ENCODE assay signal across 1 cellular context in the genomic region with DNA sequence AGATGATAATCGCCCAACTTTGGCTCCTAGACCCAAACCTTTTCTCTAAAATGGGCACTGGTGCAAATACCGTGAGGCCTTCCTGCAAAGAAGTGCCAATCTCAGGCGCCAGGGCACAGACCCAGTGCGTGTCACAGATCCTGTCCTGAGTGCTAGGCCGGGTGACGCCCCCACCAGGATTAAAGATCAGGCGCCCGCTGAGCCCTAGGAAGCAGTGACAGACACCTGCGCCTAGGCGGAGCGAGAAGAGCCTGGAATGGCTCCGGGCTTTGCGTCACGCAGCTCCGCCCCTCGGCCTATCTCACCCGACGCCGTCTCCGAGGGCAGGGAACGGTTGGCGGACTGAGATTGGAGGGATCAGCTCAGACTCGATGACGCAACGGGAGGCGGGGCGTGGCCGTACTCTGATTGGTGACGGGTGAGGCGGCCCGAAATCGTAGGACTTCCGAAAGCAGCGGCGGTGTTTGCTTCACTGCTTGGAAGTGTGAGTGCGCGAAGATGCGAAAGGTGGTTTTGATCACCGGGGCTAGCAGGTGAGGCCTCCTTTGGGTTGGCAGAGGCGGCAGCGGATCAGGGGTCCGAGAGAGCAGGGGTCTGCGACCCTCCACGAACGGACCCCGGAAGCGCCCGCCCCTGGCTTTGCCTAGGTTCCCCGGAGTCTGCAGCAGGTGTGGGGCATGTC.
A peak's percentile ranks its signal among the peaks of the same experiment; 100 is the strongest.
TF ChIP-seq lines count a peak whose summit lies in the region.
"Not testable (repeated sequence)": the region's sequence is repeated elsewhere in the genome, so short reads cannot be mapped to it uniquely, and the experiment has no call there.

A gene with protein sequence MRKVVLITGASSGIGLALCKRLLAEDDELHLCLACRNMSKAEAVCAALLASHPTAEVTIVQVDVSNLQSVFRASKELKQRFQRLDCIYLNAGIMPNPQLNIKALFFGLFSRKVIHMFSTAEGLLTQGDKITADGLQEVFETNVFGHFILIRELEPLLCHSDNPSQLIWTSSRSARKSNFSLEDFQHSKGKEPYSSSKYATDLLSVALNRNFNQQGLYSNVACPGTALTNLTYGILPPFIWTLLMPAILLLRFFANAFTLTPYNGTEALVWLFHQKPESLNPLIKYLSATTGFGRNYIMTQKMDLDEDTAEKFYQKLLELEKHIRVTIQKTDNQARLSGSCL (plus strand): TSS at position 400 of the 682 bp plus-strand sequence. CDS start 99 bp downstream, at position 499.

TF ChIP-seq in HepG2, 621 proteins besides CTCF, POLR2A, EP300 and RAD21 (continued from another document and continues in another):
- TF ChIP-seq, protein P1, sequence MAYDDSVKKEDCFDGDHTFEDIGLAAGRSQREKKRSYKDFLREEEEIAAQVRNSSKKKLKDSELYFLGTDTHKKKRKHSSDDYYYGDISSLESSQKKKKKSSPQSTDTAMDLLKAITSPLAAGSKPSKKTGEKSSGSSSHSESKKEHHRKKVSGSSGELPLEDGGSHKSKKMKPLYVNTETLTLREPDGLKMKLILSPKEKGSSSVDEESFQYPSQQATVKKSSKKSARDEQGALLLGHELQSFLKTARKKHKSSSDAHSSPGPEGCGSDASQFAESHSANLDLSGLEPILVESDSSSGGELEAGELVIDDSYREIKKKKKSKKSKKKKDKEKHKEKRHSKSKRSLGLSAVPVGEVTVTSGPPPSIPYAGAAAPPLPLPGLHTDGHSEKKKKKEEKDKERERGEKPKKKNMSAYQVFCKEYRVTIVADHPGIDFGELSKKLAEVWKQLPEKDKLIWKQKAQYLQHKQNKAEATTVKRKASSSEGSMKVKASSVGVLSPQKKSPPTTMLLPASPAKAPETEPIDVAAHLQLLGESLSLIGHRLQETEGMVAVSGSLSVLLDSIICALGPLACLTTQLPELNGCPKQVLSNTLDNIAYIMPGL (CRISPR knock-in tag; IDR thresholded peaks at IDR 0.05; ENCODE audit: borderline replicate concordance in 1 of 2, low read depth in 1 of 2): peak in 1 of 2 experiments; percentile 28; a peak in 1 of 4 replicates
- TF ChIP-seq POLR2AphosphoS5 (IDR thresholded peaks at IDR 0.05; ENCODE audit: low read depth, low read length) (peak; percentile 77), HDAC2 (CRISPR knock-in tag; IDR thresholded peaks at IDR 0.05) (peak; percentile 23; the same call in 1 of the 2 replicates), POLR2G (IDR thresholded peaks at IDR 0.05; ENCODE audit: low read depth, low read length) (peak; percentile 61; the same call in 1 of the 2 replicates), GATAD1 (CRISPR knock-in tag; IDR thresholded peaks at IDR 0.05) (peak; percentile 56; the same call in 1 of the 2 replicates), ZFX (CRISPR knock-in tag; IDR thresholded peaks at IDR 0.05; ENCODE audit: low read depth) (peak; percentile 62; the same call in 1 of the 2 replicates), ZMYM4 (CRISPR knock-in tag; IDR thresholded peaks at IDR 0.05) (peak; percentile 57), LCORL (CRISPR knock-in tag; IDR thresholded peaks at IDR 0.05) (peak; percentile 63; the same call in 1 of the 2 replicates), TEAD3 (CRISPR knock-in tag; optimal IDR thresholded peaks at IDR 0.05; ENCODE audit: borderline replicate concordance) (peak; percentile 20), NFYC (CRISPR knock-in tag; IDR thresholded peaks at IDR 0.05) (peak; percentile 64), YY1 (IDR thresholded peaks at IDR 0.05; ENCODE audit: insufficient read depth, insufficient replicate concordance, low read depth, low read length) (peak; percentile 52), NFYB (CRISPR knock-in tag; IDR thresholded peaks at IDR 0.05) (peak; percentile 67), NFKB2 (CRISPR knock-in tag; IDR thresholded peaks at IDR 0.05; ENCODE audit: borderline replicate concordance) (peak; percentile 26; the same call in 1 of the 2 replicates), PITX1 (CRISPR knock-in tag; IDR thresholded peaks at IDR 0.05) (peak; percentile 90), GATAD2A (CRISPR knock-in tag; IDR thresholded peaks at IDR 0.05) (0 out of 2 replicates have a peak, but pooled peaks have one; percentile 15), MYC (CRISPR knock-in tag; IDR thresholded peaks at IDR 0.05; ENCODE audit: borderline replicate concordance) (peak; percentile 50; the same call in 1 of the 2 replicates), RBFOX2 (IDR thresholded peaks at IDR 0.05; ENCODE audit: low read depth, low read length) (peak; percentile 53), ZNF607 (CRISPR knock-in tag; IDR thresholded peaks at IDR 0.05; ENCODE audit: borderline replicate concordance) (0 out of 2 replicates have a peak, but pooled peaks have one; percentile 31), THAP11 (CRISPR knock-in tag; IDR thresholded peaks at IDR 0.05) (peak; percentile 39; the same call in 1 of the 2 replicates)
- TF ChIP-seq, protein P2, sequence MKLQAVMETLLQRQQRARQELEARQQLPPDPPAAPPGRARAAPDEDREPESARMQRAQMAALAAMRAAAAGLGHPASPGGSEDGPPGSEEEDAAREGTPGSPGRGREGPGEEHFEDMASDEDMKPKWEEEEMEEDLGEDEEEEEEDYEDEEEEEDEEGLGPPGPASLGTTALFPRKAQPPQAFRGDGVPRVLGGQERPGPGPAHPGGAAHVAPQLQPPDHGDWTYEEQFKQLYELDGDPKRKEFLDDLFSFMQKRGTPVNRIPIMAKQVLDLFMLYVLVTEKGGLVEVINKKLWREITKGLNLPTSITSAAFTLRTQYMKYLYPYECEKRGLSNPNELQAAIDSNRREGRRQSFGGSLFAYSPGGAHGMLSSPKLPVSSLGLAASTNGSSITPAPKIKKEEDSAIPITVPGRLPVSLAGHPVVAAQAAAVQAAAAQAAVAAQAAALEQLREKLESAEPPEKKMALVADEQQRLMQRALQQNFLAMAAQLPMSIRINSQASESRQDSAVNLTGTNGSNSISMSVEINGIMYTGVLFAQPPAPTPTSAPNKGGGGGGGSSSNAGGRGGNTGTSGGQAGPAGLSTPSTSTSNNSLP (IDR thresholded peaks at IDR 0.05; ENCODE audit: low read depth, low read length): peak; percentile 12; the same call in 1 of the 2 replicates
- TF ChIP-seq, protein P3, sequence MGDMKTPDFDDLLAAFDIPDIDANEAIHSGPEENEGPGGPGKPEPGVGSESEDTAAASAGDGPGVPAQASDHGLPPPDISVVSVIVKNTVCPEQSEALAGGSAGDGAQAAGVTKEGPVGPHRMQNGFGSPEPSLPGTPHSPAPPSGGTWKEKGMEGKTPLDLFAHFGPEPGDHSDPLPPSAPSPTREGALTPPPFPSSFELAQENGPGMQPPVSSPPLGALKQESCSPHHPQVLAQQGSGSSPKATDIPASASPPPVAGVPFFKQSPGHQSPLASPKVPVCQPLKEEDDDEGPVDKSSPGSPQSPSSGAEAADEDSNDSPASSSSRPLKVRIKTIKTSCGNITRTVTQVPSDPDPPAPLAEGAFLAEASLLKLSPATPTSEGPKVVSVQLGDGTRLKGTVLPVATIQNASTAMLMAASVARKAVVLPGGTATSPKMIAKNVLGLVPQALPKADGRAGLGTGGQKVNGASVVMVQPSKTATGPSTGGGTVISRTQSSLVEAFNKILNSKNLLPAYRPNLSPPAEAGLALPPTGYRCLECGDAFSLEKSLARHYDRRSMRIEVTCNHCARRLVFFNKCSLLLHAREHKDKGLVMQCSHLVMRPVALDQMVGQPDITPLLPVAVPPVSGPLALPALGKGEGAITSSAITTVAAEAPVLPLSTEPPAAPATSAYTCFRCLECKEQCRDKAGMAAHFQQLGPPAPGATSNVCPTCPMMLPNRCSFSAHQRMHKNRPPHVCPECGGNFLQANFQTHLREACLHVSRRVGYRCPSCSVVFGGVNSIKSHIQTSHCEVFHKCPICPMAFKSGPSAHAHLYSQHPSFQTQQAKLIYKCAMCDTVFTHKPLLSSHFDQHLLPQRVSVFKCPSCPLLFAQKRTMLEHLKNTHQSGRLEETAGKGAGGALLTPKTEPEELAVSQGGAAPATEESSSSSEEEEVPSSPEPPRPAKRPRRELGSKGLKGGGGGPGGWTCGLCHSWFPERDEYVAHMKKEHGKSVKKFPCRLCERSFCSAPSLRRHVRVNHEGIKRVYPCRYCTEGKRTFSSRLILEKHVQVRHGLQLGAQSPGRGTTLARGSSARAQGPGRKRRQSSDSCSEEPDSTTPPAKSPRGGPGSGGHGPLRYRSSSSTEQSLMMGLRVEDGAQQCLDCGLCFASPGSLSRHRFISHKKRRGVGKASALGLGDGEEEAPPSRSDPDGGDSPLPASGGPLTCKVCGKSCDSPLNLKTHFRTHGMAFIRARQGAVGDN (CRISPR knock-in tag; IDR thresholded peaks at IDR 0.05): peak; percentile 72
- TF ChIP-seq, protein P4, sequence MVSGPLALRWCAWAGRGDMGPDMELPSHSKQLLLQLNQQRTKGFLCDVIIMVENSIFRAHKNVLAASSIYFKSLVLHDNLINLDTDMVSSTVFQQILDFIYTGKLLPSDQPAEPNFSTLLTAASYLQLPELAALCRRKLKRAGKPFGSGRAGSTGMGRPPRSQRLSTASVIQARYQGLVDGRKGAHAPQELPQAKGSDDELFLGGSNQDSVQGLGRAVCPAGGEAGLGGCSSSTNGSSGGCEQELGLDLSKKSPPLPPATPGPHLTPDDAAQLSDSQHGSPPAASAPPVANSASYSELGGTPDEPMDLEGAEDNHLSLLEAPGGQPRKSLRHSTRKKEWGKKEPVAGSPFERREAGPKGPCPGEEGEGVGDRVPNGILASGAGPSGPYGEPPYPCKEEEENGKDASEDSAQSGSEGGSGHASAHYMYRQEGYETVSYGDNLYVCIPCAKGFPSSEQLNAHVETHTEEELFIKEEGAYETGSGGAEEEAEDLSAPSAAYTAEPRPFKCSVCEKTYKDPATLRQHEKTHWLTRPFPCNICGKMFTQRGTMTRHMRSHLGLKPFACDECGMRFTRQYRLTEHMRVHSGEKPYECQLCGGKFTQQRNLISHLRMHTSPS (CRISPR knock-in tag; IDR thresholded peaks at IDR 0.05; ENCODE audit: low read depth): peak; percentile 41; the same call in 1 of the 2 replicates
- not testable (repeated sequence) for TF ChIP-seq LCORL (IDR thresholded peaks at IDR 0.05)
- TF ChIP-seq, protein P5, sequence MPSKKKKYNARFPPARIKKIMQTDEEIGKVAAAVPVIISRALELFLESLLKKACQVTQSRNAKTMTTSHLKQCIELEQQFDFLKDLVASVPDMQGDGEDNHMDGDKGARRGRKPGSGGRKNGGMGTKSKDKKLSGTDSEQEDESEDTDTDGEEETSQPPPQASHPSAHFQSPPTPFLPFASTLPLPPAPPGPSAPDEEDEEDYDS (CRISPR knock-in tag; IDR thresholded peaks at IDR 0.05): peak; percentile 77; the same call in 1 of the 2 replicates
- TF ChIP-seq, protein P6, sequence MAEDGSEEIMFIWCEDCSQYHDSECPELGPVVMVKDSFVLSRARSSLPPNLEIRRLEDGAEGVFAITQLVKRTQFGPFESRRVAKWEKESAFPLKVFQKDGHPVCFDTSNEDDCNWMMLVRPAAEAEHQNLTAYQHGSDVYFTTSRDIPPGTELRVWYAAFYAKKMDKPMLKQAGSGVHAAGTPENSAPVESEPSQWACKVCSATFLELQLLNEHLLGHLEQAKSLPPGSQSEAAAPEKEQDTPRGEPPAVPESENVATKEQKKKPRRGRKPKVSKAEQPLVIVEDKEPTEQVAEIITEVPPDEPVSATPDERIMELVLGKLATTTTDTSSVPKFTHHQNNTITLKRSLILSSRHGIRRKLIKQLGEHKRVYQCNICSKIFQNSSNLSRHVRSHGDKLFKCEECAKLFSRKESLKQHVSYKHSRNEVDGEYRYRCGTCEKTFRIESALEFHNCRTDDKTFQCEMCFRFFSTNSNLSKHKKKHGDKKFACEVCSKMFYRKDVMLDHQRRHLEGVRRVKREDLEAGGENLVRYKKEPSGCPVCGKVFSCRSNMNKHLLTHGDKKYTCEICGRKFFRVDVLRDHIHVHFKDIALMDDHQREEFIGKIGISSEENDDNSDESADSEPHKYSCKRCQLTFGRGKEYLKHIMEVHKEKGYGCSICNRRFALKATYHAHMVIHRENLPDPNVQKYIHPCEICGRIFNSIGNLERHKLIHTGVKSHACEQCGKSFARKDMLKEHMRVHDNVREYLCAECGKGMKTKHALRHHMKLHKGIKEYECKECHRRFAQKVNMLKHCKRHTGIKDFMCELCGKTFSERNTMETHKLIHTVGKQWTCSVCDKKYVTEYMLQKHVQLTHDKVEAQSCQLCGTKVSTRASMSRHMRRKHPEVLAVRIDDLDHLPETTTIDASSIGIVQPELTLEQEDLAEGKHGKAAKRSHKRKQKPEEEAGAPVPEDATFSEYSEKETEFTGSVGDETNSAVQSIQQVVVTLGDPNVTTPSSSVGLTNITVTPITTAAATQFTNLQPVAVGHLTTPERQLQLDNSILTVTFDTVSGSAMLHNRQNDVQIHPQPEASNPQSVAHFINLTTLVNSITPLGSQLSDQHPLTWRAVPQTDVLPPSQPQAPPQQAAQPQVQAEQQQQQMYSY (CRISPR knock-in tag; IDR thresholded peaks at IDR 0.05): 0 out of 2 replicates have a peak, but pooled peaks have one; percentile 18
- TF ChIP-seq, protein P7, sequence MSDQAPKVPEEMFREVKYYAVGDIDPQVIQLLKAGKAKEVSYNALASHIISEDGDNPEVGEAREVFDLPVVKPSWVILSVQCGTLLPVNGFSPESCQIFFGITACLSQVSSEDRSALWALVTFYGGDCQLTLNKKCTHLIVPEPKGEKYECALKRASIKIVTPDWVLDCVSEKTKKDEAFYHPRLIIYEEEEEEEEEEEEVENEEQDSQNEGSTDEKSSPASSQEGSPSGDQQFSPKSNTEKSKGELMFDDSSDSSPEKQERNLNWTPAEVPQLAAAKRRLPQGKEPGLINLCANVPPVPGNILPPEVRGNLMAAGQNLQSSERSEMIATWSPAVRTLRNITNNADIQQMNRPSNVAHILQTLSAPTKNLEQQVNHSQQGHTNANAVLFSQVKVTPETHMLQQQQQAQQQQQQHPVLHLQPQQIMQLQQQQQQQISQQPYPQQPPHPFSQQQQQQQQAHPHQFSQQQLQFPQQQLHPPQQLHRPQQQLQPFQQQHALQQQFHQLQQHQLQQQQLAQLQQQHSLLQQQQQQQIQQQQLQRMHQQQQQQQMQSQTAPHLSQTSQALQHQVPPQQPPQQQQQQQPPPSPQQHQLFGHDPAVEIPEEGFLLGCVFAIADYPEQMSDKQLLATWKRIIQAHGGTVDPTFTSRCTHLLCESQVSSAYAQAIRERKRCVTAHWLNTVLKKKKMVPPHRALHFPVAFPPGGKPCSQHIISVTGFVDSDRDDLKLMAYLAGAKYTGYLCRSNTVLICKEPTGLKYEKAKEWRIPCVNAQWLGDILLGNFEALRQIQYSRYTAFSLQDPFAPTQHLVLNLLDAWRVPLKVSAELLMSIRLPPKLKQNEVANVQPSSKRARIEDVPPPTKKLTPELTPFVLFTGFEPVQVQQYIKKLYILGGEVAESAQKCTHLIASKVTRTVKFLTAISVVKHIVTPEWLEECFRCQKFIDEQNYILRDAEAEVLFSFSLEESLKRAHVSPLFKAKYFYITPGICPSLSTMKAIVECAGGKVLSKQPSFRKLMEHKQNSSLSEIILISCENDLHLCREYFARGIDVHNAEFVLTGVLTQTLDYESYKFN (CRISPR knock-in tag; conservative IDR thresholded peaks at IDR 0.05): 0 out of 2 replicates have a peak, but pooled peaks have one; percentile 21
- TF ChIP-seq, protein P8, sequence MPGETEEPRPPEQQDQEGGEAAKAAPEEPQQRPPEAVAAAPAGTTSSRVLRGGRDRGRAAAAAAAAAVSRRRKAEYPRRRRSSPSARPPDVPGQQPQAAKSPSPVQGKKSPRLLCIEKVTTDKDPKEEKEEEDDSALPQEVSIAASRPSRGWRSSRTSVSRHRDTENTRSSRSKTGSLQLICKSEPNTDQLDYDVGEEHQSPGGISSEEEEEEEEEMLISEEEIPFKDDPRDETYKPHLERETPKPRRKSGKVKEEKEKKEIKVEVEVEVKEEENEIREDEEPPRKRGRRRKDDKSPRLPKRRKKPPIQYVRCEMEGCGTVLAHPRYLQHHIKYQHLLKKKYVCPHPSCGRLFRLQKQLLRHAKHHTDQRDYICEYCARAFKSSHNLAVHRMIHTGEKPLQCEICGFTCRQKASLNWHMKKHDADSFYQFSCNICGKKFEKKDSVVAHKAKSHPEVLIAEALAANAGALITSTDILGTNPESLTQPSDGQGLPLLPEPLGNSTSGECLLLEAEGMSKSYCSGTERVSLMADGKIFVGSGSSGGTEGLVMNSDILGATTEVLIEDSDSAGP (CRISPR knock-in tag; IDR thresholded peaks at IDR 0.05; ENCODE audit: borderline replicate concordance): peak; percentile 36; the same call in 1 of the 2 replicates
